14 cellular contexts compared by ENCODE assay signal in the genomic region with DNA sequence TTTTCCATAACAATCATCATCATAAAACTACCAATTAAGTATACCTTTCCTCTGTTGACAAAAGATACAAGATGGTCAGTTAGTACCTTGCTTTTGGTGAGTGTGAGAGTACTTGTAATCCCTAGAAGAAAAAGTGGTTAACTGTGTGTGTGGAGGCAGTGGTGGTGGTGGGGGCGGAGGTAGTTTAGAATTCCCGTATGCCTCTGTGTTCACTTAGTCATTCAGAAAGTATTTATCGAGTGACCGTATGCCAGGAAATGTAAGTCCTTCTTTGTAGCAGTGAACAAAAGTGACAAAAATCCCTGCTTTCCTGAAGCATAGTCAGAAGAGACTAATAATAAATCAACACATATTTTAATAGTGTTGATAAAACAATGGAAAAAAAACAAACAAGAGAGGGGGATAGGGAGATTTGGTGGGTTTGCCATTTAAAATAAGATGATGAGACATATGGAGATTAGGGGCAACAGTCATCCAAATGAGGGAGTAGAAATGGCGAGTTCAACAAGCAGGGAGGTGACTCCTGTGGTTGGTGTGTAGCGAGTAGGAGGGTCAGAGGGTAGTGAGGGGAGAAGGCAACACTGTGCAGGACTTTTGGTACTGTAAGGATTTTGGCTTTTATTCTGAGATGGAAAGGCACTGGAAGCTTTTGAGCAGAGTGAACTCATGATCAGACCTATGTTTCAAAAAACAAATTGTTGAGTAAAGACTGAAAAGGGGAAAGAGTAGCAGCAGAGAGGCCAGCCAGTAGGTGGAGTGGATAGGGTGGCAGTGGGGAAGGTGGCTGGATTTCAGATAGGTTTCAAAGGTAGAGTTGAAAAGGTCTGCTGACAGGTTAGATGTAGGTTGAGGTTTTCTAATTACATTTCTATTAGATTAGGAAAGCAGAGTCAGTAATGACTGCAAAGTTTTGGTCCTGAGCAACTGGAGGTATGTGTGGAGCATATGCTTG. TPM values are rescaled to one million over a fixed set of nuclear protein-coding genes. Genes with fewer than 3 reads are reported as not detected.
A peak's percentile ranks its signal among the peaks of the same experiment; 100 is the strongest.
DNase-seq lines count a peak whose midpoint lies in the region; ATAC-seq and TF ChIP-seq lines count a peak whose summit lies in the region.
"Had no signal": no experiment of that assay in that cellular context is flagged by ENCODE, and none has a peak within 500 bp of the region (broad histone marks: within the 10 kb centered on the region; RNA-seq: fewer than 3 reads in every experiment).

No MANE protein-coding gene starts in this region.

- H3K27ac Mint-ChIP-seq in stimulated activated naive CD8-positive, alpha-beta T cell treated with anti-CD3 and anti-CD28 coated beads, Interleukin-15, amount 100 ng/mL, for 72 hours: no peak overlapping the region
- H3K27ac Mint-ChIP-seq: activated T-cell treated with anti-CD3 and anti-CD28 coated beads, Interleukin-2, amount 50 U/mL, for 72 hours; CD4-positive, alpha-beta memory T cell had no signal

- peaks cover 7 to 24% of the 10 kb centered on the region in 2 experiments for H3K4me1 ChIP-seq in HCT116 (ENCODE audit: control insufficient read depth in 1 of 2, insufficient read depth in 2 of 2, low read length in 2 of 2)

- CTCF ChIA-PET in AG04450 (lab: Charles Lee): interaction anchor here (0.6 to 1.9 kb wide), 6 partner anchors 159 to 637 kb away, joined by 3 to 7 read pairs (median 4); no protein-coding TSS in a partner anchor
- CTCF ChIA-PET in HCT116 (lab: Charles Lee): no interaction called here

- no peaks in the 10 kb centered on the region for H3K79me2 ChIP-seq in HCT116 (ENCODE audit: insufficient read depth, low read length)

- no peak for TF ChIP-seq RAD21 in HCT116 (IDR thresholded peaks at IDR 0.05; ENCODE audit: low read depth)

- H3K4me3 Mint-ChIP-seq in stimulated activated naive CD8-positive, alpha-beta T cell treated with anti-CD3 and anti-CD28 coated beads, Interleukin-15, amount 100 ng/mL, for 72 hours: no peak overlapping the region
- H3K4me3 Mint-ChIP-seq: activated T-cell treated with anti-CD3 and anti-CD28 coated beads, Interleukin-2, amount 50 U/mL, for 72 hours; CD4-positive, alpha-beta memory T cell had no signal

- H3K9ac ChIP-seq in HCT116 (ENCODE audit: low read length): peak overlapping the region; percentile 40

- no peak overlapping the region for H2AFZ ChIP-seq in HCT116 (ENCODE audit: low read depth, low read length, poor library complexity, severe bottlenecking)

- DNase-seq in AG04450 (ENCODE audit: low read depth, low spot score): peak; percentile 45
- DNase-seq in HCT116 (ENCODE audit: low read depth, low spot score): peak; percentile 31
- DNase-seq in T1000 (lab: John Stamatoyannopoulos, UW): peak; percentile 31
- DNase-seq in hepatic stellate cell (ENCODE audit: low spot score): peak; percentile 40
- no peak for DNase-seq in 8988T
- no peak for DNase-seq in stimulated activated naive CD8-positive, alpha-beta T cell treated with anti-CD3 and anti-CD28 coated beads, Interleukin-15, amount 100 ng/mL, for 72 hours
- DNase-seq: activated T-cell treated with anti-CD3 and anti-CD28 coated beads, Interleukin-2, amount 50 U/mL, for 72 hours; CD4-positive, alpha-beta memory T cell; NCI-H1436; stimulated activated CD8-positive, alpha-beta memory T cell treated with anti-CD3 and anti-CD28 coated beads, Interleukin-4, amount 100 ng/mL, for 48 hours had no signal

- 0 out of 2 replicates have a peak, but pooled peaks have one; percentile 4 for TF ChIP-seq CTCF in AG04450 (IDR thresholded peaks at IDR 0.05; ENCODE audit: low read depth, low read length)
- TF ChIP-seq CTCF in HCT116 (IDR thresholded peaks at IDR 0.05 in 2 of 3, conservative IDR thresholded peaks at IDR 0.05 in 1 of 3; ENCODE audit: borderline replicate concordance in 1 of 3, insufficient read depth in 1 of 3, low read depth in 2 of 3, low read length in 2 of 3): no peak

- peak overlapping the region; percentile 58 for H3K4me2 ChIP-seq in HCT116 (ENCODE audit: low read length)

- no peaks in the 10 kb centered on the region for H3K9me2 ChIP-seq in HCT116 (ENCODE audit: insufficient read depth)

- no peaks in the 10 kb centered on the region for H3K4me1 Mint-ChIP-seq in stimulated activated naive CD8-positive, alpha-beta T cell treated with anti-CD3 and anti-CD28 coated beads, Interleukin-15, amount 100 ng/mL, for 72 hours
- H3K4me1 Mint-ChIP-seq: CD4-positive, alpha-beta memory T cell had no signal

- H3K9me3 ChIP-seq in AG04450 (ENCODE audit: control insufficient read depth, insufficient read depth, low read length) (no peaks in the 10 kb centered on the region; the same call in 1 of the 2 replicates), HCT116 (ENCODE audit: control insufficient read depth in 1 of 2, insufficient read depth in 1 of 2, low read depth in 1 of 2, low read length in 2 of 2) (no peaks in the 10 kb centered on the region)
- H3K9me3 ChIP-seq: neutrophil had no signal

- intact Hi-C loops in HCT116 (cut with micrococcal nuclease): no loop called here

- peaks cover 5% of the 10 kb centered on the region for H3K27me3 Mint-ChIP-seq in stimulated activated naive CD8-positive, alpha-beta T cell treated with anti-CD3 and anti-CD28 coated beads, Interleukin-15, amount 100 ng/mL, for 72 hours

- POLR2A ChIA-PET in AG04450 (lab: Yijun Ruan, JAX): no interaction called here
- POLR2A ChIA-PET in HCT116 (lab: Charles Lee): interaction anchor here (1.2 kb wide), 1 partner anchor 11 kb away, joined by 3 read pairs; no protein-coding TSS in a partner anchor

- no peaks in the 10 kb centered on the region for H4K20me1 ChIP-seq in HCT116 (ENCODE audit: insufficient read depth)

- peak overlapping the region; percentile 78 for H3K27ac ChIP-seq in AG04450 (ENCODE audit: low read depth, low read length)
- H3K27ac ChIP-seq in HCT116 (ENCODE audit: low read depth, low read length): peak overlapping the region; percentile 33; the same call in 1 of the 2 replicates
- H3K27ac ChIP-seq: neutrophil, SK-N-MC had no signal

- H3K36me3 ChIP-seq in HCT116 (ENCODE audit: control insufficient read depth in 1 of 2, insufficient read depth in 2 of 2, low read length in 2 of 2): no peaks in the 10 kb centered on the region

- peak; percentile 90 for ATAC-seq in HCT116
- ATAC-seq in GM18520 (IDR thresholded peaks at IDR 0.05; ENCODE audit: unreplicated experiment): no peak
- no peak for ATAC-seq in stimulated activated naive CD8-positive, alpha-beta T cell treated with anti-CD3 and anti-CD28 coated beads, Interleukin-15, amount 100 ng/mL, for 72 hours
- no peak for ATAC-seq in HG03175 (IDR thresholded peaks at IDR 0.05; ENCODE audit: unreplicated experiment)

- no peaks in the 10 kb centered on the region for H3K9me3 Mint-ChIP-seq in stimulated activated naive CD8-positive, alpha-beta T cell treated with anti-CD3 and anti-CD28 coated beads, Interleukin-15, amount 100 ng/mL, for 72 hours
- H3K9me3 Mint-ChIP-seq: activated T-cell treated with anti-CD3 and anti-CD28 coated beads, Interleukin-2, amount 50 U/mL, for 72 hours had no signal

- H3K4me3 ChIP-seq in AG04450 (ENCODE audit: low read depth, low read length) (no peak overlapping the region), HCT116 (replicated peaks in 1 of 2; ENCODE audit: low read depth in 1 of 2, low read length in 2 of 2) (peak overlapping the region in 1 of 2 experiments; percentile 16; a peak in 1 of 4 replicates)
- H3K4me3 ChIP-seq: SK-N-MC had no signal

- RAD21 ChIA-PET in HCT116 (lab: Charles Lee; ENCODE audit: low non-redundant PET in 1 of 2, low total read pairs in 2 of 2, uncharacterized antibody in 2 of 2, unreplicated experiment in 2 of 2): no interaction called here

- H3K27me3 ChIP-seq in AG04450 (ENCODE audit: control insufficient read depth, insufficient read depth, low read length): no peaks in the 10 kb centered on the region
- no peaks in the 10 kb centered on the region for H3K27me3 ChIP-seq in HCT116 (ENCODE audit: insufficient read depth, low read length)

- no TSS peak for BruUV-seq in HCT116 (replicated peaks; lab: Mats Ljungman, UMichigan)

- TF ChIP-seq POLR2A in HCT116 (IDR thresholded peaks at IDR 0.05; ENCODE audit: borderline replicate concordance, extremely low read depth, insufficient read depth, insufficient read length): no peak

TF ChIP-seq in HCT116, 20 proteins besides CTCF, POLR2A, EP300 and RAD21 (continues in another document):
- TF ChIP-seq, protein P1, sequence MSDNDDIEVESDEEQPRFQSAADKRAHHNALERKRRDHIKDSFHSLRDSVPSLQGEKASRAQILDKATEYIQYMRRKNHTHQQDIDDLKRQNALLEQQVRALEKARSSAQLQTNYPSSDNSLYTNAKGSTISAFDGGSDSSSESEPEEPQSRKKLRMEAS (IDR thresholded peaks at IDR 0.05): 0 out of 2 replicates have a peak, but pooled peaks have one; percentile 23
- TF ChIP-seq, protein P2, sequence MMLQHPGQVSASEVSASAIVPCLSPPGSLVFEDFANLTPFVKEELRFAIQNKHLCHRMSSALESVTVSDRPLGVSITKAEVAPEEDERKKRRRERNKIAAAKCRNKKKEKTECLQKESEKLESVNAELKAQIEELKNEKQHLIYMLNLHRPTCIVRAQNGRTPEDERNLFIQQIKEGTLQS (IDR thresholded peaks at IDR 0.05): no peak
- TF ChIP-seq FOSL1 (IDR thresholded peaks at IDR 0.05; ENCODE audit: low read depth) (peak; percentile 62), ZNF274 (IDR thresholded peaks at IDR 0.05; ENCODE audit: low read depth, low read length) (no peak), ELF1 (IDR thresholded peaks at IDR 0.05; ENCODE audit: borderline replicate concordance, low read depth) (no peak), CBX3 (IDR thresholded peaks at IDR 0.05; ENCODE audit: low read depth) (peak; percentile 70; the same call in 1 of the 2 replicates), TCF7L2 (IDR thresholded peaks at IDR 0.05; ENCODE audit: borderline replicate concordance, extremely low read depth, insufficient read depth, insufficient read length) (no peak), ZFX (IDR thresholded peaks at IDR 0.05) (no peak)
- TF ChIP-seq, protein P3, sequence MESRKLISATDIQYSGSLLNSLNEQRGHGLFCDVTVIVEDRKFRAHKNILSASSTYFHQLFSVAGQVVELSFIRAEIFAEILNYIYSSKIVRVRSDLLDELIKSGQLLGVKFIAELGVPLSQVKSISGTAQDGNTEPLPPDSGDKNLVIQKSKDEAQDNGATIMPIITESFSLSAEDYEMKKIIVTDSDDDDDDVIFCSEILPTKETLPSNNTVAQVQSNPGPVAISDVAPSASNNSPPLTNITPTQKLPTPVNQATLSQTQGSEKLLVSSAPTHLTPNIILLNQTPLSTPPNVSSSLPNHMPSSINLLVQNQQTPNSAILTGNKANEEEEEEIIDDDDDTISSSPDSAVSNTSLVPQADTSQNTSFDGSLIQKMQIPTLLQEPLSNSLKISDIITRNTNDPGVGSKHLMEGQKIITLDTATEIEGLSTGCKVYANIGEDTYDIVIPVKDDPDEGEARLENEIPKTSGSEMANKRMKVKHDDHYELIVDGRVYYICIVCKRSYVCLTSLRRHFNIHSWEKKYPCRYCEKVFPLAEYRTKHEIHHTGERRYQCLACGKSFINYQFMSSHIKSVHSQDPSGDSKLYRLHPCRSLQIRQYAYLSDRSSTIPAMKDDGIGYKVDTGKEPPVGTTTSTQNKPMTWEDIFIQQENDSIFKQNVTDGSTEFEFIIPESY (IDR thresholded peaks at IDR 0.05; ENCODE audit: extremely low read depth, insufficient replicate concordance, low read length): no peak

RNA-seq across cellular contexts. Expression of a gene that starts 40.3 kb away (rescaled TPM):
- polyA plus RNA-seq in AG04450 (2011; rRNA removed): not detected in 2 replicates
- not detected in 2 replicates for polyA minus RNA-seq in AG04450 (2011; rRNA and poly(A)+ RNA removed)
- total RNA-seq in HCT116 (2021; ENCODE audit: unreplicated experiment): not detected
- not detected in 2 replicates for polyA plus RNA-seq in HCT116 (2012)
- total RNA-seq: CD4-positive, alpha-beta memory T cell had no signal
- polyA plus RNA-seq: CD4-positive, alpha-beta memory T cell had no signal

Comparison
In these comparisons a context has a peak if more than half of its experiments do, and no peak if none do; other contexts are left out.
1. DNase-seq: peak in AG04450 (single experiment), HCT116 (single experiment), T1000 (single experiment) and hepatic stellate cell (single experiment); none in 8988T (single experiment) and stimulated activated naive CD8-positive, alpha-beta T cell treated with anti-CD3 and anti-CD28 coated beads, Interleukin-15, amount 100 ng/mL, for 72 hours (0 of 2).